ENCODE assay signal across 7 cellular contexts in genomic region chr6:30325873-30326445, GRCh38.
DNase-seq lines count a peak whose midpoint lies in the region; ATAC-seq and TF ChIP-seq lines count a peak whose summit lies in the region.

No MANE protein-coding gene starts in this region.

- DNase-seq in NCI-H226 (peak; percentile 45), epithelial cell of prostate (ENCODE audit: low read depth, low spot score) (no peak)
- DNase-seq in activated CD4-positive, alpha-beta T cell treated with anti-CD3 and anti-CD28 coated beads, Interleukin-2, amount 50 U/mL, for 4 hours: peak; percentile 40 to 46

- H3K36me3 ChIP-seq in stomach smooth muscle (ENCODE audit: control insufficient read depth in 2 of 2, insufficient read depth in 2 of 2, low read length in 2 of 2): peaks cover 14% of the 10 kb centered on the region in 2 donors

- no peaks in the 10 kb centered on the region for H3K9me3 Mint-ChIP-seq in nephron

- peaks cover 42% of the 10 kb centered on the region for H3K4me1 Mint-ChIP-seq in nephron

- H3K27me3 Mint-ChIP-seq in nephron (ENCODE audit: low read depth): no peaks in the 10 kb centered on the region

- peak overlapping the region; percentile 97 to 98 for H3K9ac ChIP-seq in stomach smooth muscle (ENCODE audit: low read length in 2 of 2)

- H3K27me3 ChIP-seq in stomach smooth muscle (ENCODE audit: control insufficient read depth in 1 of 2, insufficient read depth in 2 of 2, low read length in 2 of 2): no peaks in the 10 kb centered on the region

- peaks cover 19% of the 10 kb centered on the region for H3K4me1 ChIP-seq in stomach smooth muscle (ENCODE audit: control insufficient read depth, insufficient read depth, low read length)

- H3K9me3 ChIP-seq in stomach smooth muscle (ENCODE audit: control insufficient read depth in 2 of 2, low read length in 2 of 2): no peaks in the 10 kb centered on the region

- H3K4me3 Mint-ChIP-seq in nephron: peak overlapping the region; percentile 94 to 97 (median 96)

- no peak for TF ChIP-seq CTCF in nephron (IDR thresholded peaks at IDR 0.05; ENCODE audit: unreplicated experiment in 3 of 3)

- H3K36me3 Mint-ChIP-seq in nephron (ENCODE audit: low read depth): peaks cover 24% of the 10 kb centered on the region

- H3K4me3 ChIP-seq in stomach smooth muscle (ENCODE audit: low read length in 2 of 2): peak overlapping the region; percentile 95 to 97

- H3K27ac Mint-ChIP-seq in nephron: peak overlapping the region; percentile 89 to 95 (median 94)

- ATAC-seq in GM18868 (IDR thresholded peaks at IDR 0.05; ENCODE audit: unreplicated experiment) (peak; percentile 43), HG03045 (IDR thresholded peaks at IDR 0.05; ENCODE audit: unreplicated experiment) (peak; percentile 42)

- peak overlapping the region; percentile 95 for H3K27ac ChIP-seq in epithelial cell of prostate
- peak overlapping the region; percentile 96 for H3K27ac ChIP-seq in stomach smooth muscle (ENCODE audit: low read length)
